Comparison of ENCODE assay signal across 2 cellular contexts in the genomic region with DNA sequence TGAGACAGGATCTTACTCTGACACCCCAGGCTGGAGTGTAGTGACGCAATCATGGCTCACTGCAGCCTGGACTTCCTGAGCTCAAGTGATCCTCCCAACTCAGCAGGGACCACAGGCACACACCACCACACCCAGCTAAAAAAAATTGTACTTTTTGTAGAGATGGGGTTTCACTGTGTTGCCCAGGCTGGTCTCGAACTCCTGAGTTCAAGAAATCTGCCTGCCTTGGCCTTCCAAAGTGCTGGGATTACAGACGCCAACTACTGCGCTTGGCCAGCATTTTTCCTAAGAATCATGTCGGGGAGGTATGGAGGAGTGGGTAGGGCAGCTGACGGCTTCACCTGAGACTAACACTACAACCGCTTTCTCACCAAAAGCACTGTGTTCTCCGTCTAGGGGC.
TF ChIP-seq lines count a peak whose summit lies in the region.

No MANE protein-coding gene starts in this region.

TF ChIP-seq in H1, 55 proteins besides CTCF, POLR2A, EP300 and RAD21:
- 0 out of 2 replicates have a peak, but pooled peaks have one; percentile 33 for TF ChIP-seq CEBPB (IDR thresholded peaks at IDR 0.05; ENCODE audit: low read depth, low read length)
- TF ChIP-seq TCF12 (IDR thresholded peaks at IDR 0.05; ENCODE audit: low read depth, low read length), result no peak

TF ChIP-seq in SK-N-SH, 30 proteins besides CTCF, POLR2A, EP300 and RAD21:
- no peak for TF ChIP-seq EZH2phosphoT487 (IDR thresholded peaks at IDR 0.05; ENCODE audit: borderline replicate concordance, low read depth)
- no peak for TF ChIP-seq GATA2 (CRISPR knock-in tag; IDR thresholded peaks at IDR 0.05)
- no peak for TF ChIP-seq FOXM1 (IDR thresholded peaks at IDR 0.05; ENCODE audit: low read depth)
- TF ChIP-seq, protein P1, sequence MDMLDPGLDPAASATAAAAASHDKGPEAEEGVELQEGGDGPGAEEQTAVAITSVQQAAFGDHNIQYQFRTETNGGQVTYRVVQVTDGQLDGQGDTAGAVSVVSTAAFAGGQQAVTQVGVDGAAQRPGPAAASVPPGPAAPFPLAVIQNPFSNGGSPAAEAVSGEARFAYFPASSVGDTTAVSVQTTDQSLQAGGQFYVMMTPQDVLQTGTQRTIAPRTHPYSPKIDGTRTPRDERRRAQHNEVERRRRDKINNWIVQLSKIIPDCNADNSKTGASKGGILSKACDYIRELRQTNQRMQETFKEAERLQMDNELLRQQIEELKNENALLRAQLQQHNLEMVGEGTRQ (IDR thresholded peaks at IDR 0.05; ENCODE audit: borderline replicate concordance, low read depth, low read length), result no peak
- TF ChIP-seq NFIC (IDR thresholded peaks at IDR 0.05; ENCODE audit: borderline replicate concordance), result no peak
- no peak for TF ChIP-seq SMC3 (IDR thresholded peaks at IDR 0.05; ENCODE audit: low read depth, low read length)
- TF ChIP-seq, protein P2, sequence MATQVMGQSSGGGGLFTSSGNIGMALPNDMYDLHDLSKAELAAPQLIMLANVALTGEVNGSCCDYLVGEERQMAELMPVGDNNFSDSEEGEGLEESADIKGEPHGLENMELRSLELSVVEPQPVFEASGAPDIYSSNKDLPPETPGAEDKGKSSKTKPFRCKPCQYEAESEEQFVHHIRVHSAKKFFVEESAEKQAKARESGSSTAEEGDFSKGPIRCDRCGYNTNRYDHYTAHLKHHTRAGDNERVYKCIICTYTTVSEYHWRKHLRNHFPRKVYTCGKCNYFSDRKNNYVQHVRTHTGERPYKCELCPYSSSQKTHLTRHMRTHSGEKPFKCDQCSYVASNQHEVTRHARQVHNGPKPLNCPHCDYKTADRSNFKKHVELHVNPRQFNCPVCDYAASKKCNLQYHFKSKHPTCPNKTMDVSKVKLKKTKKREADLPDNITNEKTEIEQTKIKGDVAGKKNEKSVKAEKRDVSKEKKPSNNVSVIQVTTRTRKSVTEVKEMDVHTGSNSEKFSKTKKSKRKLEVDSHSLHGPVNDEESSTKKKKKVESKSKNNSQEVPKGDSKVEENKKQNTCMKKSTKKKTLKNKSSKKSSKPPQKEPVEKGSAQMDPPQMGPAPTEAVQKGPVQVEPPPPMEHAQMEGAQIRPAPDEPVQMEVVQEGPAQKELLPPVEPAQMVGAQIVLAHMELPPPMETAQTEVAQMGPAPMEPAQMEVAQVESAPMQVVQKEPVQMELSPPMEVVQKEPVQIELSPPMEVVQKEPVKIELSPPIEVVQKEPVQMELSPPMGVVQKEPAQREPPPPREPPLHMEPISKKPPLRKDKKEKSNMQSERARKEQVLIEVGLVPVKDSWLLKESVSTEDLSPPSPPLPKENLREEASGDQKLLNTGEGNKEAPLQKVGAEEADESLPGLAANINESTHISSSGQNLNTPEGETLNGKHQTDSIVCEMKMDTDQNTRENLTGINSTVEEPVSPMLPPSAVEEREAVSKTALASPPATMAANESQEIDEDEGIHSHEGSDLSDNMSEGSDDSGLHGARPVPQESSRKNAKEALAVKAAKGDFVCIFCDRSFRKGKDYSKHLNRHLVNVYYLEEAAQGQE (IDR thresholded peaks at IDR 0.05; ENCODE audit: low read depth, low read length), result no peak
- TF ChIP-seq SIN3A (IDR thresholded peaks at IDR 0.05; ENCODE audit: borderline replicate concordance, low read depth, low read length), result no peak
- no peak for TF ChIP-seq GABPA (IDR thresholded peaks at IDR 0.05; ENCODE audit: low read depth)
TF ChIP-seq in SK-N-SH: peak in this region for 0.
